8 cellular contexts compared by ENCODE assay signal in the genomic region with DNA sequence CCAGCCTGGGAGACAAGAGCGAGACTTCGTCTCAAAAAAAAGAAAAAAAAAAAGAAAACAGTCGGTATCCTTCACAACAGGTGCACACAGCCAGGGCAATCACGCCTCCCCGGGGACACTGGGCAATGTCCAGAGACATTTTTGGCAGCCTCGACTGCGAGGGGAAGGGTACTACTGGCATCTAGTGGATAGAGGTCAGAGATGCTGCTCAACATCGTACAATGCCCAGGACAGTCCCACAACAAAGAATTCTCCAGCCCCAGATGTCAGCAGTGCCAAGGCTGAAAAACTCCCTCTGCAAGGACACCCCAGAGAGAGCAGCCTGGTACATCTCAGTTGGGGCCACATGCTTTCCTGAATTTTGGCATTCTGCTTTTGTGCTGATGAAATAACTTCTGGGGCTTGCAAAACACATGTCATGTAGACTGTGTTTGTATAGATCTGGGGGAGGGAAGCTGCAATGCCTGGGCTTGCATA. TPM values are rescaled to one million over a fixed set of nuclear protein-coding genes. Genes with fewer than 3 reads are reported as not detected.
DNase-seq lines count a peak whose midpoint lies in the region; ATAC-seq and TF ChIP-seq lines count a peak whose summit lies in the region.

No MANE protein-coding gene starts in this region.

- peaks cover 55% of the 10 kb centered on the region for H3K36me3 ChIP-seq in adipocyte (ENCODE audit: control insufficient read depth, insufficient read depth, low read length, severe bottlenecking)

- H3K4me1 ChIP-seq in adipocyte (ENCODE audit: control insufficient read depth, insufficient read depth, low read length): peaks cover 23% of the 10 kb centered on the region

- no peak overlapping the region for H3K4me3 ChIP-seq in adipocyte (ENCODE audit: low read length)

- peak; percentile 70 for ATAC-seq in left colon
- ATAC-seq in HG02885 (IDR thresholded peaks at IDR 0.05; ENCODE audit: poor library complexity, unreplicated experiment): no peak

- H3K9me3 ChIP-seq in adipocyte (ENCODE audit: control insufficient read depth, low read length): no peaks in the 10 kb centered on the region

- no peaks in the 10 kb centered on the region for H3K27me3 ChIP-seq in adipocyte (replicated peaks; ENCODE audit: control insufficient read depth, insufficient read depth, low read length)

- intact Hi-C loops in left colon (cut with DNase I, micrococcal nuclease): no loop called here

- peak; percentile 59 for DNase-seq in AG09319 (ENCODE audit: extremely low read depth, low read depth)
- DNase-seq in HT-29 (ENCODE audit: low spot score): peak; percentile 59
- peak; percentile 84 for DNase-seq in adipocyte (ENCODE audit: low read depth)
- peak in 1 of 2 donors; percentile 39 for DNase-seq in left colon
- DNase-seq in ureter (ENCODE audit: low spot score): no peak
- DNase-seq in germinal center (ENCODE audit: low spot score): no peak
- no peak for DNase-seq in activated naive CD4-positive, alpha-beta T cell treated with Interleukin-2 at 50 U/mL for 16 hours

- peak; percentile 54 for TF ChIP-seq CTCF in AG09319 (IDR thresholded peaks at IDR 0.05; ENCODE audit: low read depth, low read length)

- H3K9ac ChIP-seq in adipocyte (ENCODE audit: low read length): peak overlapping the region; percentile 44

RNA-seq across cellular contexts. Expression of gene ALDH2, which starts 21.5 kb away (rescaled TPM):
- total RNA-seq in HT-29 (2014; rRNA removed; shearing (Covaris generic)): 70.9 and 94.6 TPM in 2 replicates
- 100 to 1,000 TPM; 371 to 399 TPM for total RNA-seq in left colon
- total RNA-seq in ureter: 66.9 TPM

RNA-seq across cellular contexts. Expression of gene MAPKAPK5, which starts 53.8 kb away (rescaled TPM):
- 87.7 and 117 TPM in 2 replicates for total RNA-seq in HT-29 (2014; rRNA removed; shearing (Covaris generic))
- total RNA-seq in left colon (10 to 100 TPM; 76.1 to 86.4 TPM), ureter (68.3 TPM)

Comparison
In these comparisons a context has a peak if more than half of its experiments do, and no peak if none do; other contexts are left out.
1. DNase-seq: peak in AG09319 (single experiment), HT-29 (single experiment) and adipocyte (single experiment); none in ureter (single experiment), germinal center (single experiment) and activated naive CD4-positive, alpha-beta T cell treated with Interleukin-2 at 50 U/mL for 16 hours (single experiment).